ENCODE assay signal across 8 cellular contexts in the genomic region with DNA sequence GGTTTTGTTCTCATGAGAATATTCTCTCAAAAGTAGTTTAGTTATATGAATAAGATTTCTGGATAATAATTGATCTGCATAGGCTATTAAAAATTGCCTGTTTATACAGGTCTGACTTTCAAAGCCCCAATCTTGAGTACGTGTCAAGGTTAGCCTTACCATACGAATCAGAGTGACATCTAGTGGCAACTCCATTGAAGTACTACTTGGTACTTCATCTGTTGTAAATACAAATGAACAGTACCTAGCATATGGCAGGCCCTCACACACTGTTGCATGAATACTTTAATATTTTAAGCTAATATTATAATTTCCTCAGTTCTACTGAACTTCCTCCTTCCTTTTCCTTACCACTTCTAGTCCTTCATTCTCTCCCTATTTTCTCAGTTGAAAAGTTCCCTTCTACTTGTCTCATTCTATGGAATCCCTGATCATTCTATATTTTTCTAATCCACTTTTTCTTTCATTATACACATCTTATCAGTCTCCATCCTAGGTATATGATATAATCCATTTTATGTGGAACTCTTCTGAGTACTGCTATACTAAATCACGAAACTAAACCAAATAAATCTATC.
DNase-seq lines count a peak whose midpoint lies in the region; ATAC-seq, FAIRE-seq and TF ChIP-seq lines count a peak whose summit lies in the region.

No MANE protein-coding gene starts in this region.

- H3K23ac ChIP-seq in H1 (ENCODE audit: insufficient read length) = no peak overlapping the region

- no peak overlapping the region for H2AFZ ChIP-seq in H1 (ENCODE audit: low read length)

- POLR2A ChIA-PET in RWPE1 (lab: Yijun Ruan, JAX; ENCODE audit: low non-redundant PET) = no interaction called here
- POLR2A ChIA-PET in H1 (lab: Charles Lee; ENCODE audit: partially characterized antibody) = no interaction called here

- no peak overlapping the region for H2BK12ac ChIP-seq in H1 (ENCODE audit: low read depth, low read length)

- H3K9me3 ChIP-seq in H1 (ENCODE audit: insufficient read depth in 2 of 2, low read depth in 1 of 2, low read length in 1 of 2) = no peaks in the 10 kb centered on the region

- no peaks in the 10 kb centered on the region for H3K27me3 ChIP-seq in H1 (replicated peaks in 1 of 4; ENCODE audit: control insufficient read depth in 3 of 4, extremely low read depth in 1 of 4, insufficient read depth in 3 of 4, low read length in 3 of 4)

- H3K4me1 ChIP-seq in H1 (replicated peaks in 1 of 4; ENCODE audit: control insufficient read depth in 3 of 4, insufficient read depth in 4 of 4, low read length in 3 of 4) = peaks cover 0 to 8% (median 2%) of the 10 kb centered on the region in 4 experiments; a peak in 3 of 7 replicates

- H3K27ac ChIP-seq in RWPE1 (no peak overlapping the region), H1 (ENCODE audit: low read depth, low read length) (no peak overlapping the region)

- H2BK20ac ChIP-seq in H1 (ENCODE audit: low read length) = no peak overlapping the region

- H4K5ac ChIP-seq in H1 (ENCODE audit: insufficient read length, low read depth, low read length) = no peak overlapping the region

- intact Hi-C loops in lower leg skin (cut with DNase I; ENCODE audit: low total_unique reads) = no loop called here

- no peak overlapping the region for H2BK5ac ChIP-seq in H1 (ENCODE audit: low read depth, low read length)

- TF ChIP-seq CTCF in RWPE1 (conservative IDR thresholded peaks at IDR 0.05; ENCODE audit: low read depth) = peak; percentile 80
- TF ChIP-seq CTCF in H1 (IDR thresholded peaks at IDR 0.05; ENCODE audit: control extremely low read depth in 1 of 3, insufficient read depth in 1 of 3, low read depth in 1 of 3, low read length in 3 of 3) = peak in 2 of 3 experiments; percentile 62 to 75; a peak in 3 of 4 replicates
- TF ChIP-seq CTCF in lower leg skin (IDR thresholded peaks at IDR 0.05) = no peak

- H3K79me1 ChIP-seq in H1 (ENCODE audit: low read depth, low read length) = peaks cover 2% of the 10 kb centered on the region; the same call in 1 of the 2 replicates

- H3K79me2 ChIP-seq in H1 (ENCODE audit: control insufficient read depth in 1 of 2, insufficient read depth in 2 of 2, low read length in 2 of 2) = no peaks in the 10 kb centered on the region; a peak in 1 of 4 replicates

- no peaks in the 10 kb centered on the region; the same call in 1 of the 2 replicates for H3K23me2 ChIP-seq in H1 (ENCODE audit: low read depth, low read length)

- no peak overlapping the region for H3K18ac ChIP-seq in H1 (ENCODE audit: extremely low read depth, low read length)

- H3K14ac ChIP-seq in H1 (ENCODE audit: insufficient read length) = no peak overlapping the region

- CTCF ChIA-PET in RWPE1 (lab: Yijun Ruan, JAX) = interaction anchor here (0.6 to 1.5 kb wide), 7 partner anchors 12 to 551 kb away, joined by 3 to 9 read pairs (median 4); no protein-coding TSS in a partner anchor
- CTCF ChIA-PET in H1 (lab: Charles Lee; ENCODE audit: partially characterized antibody) = interaction anchor here (0.6 to 3.3 kb wide), 24 partner anchors 9 to 541 kb away, joined by 3 to 20 read pairs (median 4); no protein-coding TSS in a partner anchor

- no peak overlapping the region for H3K56ac ChIP-seq in H1 (replicated peaks; ENCODE audit: insufficient read length, low read depth, low read length)

- no peaks in the 10 kb centered on the region for H4K20me1 ChIP-seq in H1 (replicated peaks in 1 of 2; ENCODE audit: control insufficient read depth in 1 of 2, insufficient read depth in 2 of 2, low read length in 2 of 2)

- peak; percentile 92 for DNase-seq in Ammon's horn (ENCODE audit: low spot score)
- peak; percentile 76 for DNase-seq in MV-4-11 (lab: John Stamatoyannopoulos, UW)
- peak; percentile 73 for DNase-seq in RWPE1 (ENCODE audit: low spot score)
- no peak for DNase-seq in H1 (ENCODE audit: low read depth in 1 of 2, low spot score in 2 of 2)
- peak; percentile 86 for DNase-seq in midbrain (lab: John Stamatoyannopoulos, UW)
- no peak for DNase-seq in lower leg skin (ENCODE audit: low spot score in 2 of 2)

- H3K4me2 ChIP-seq in H1 (ENCODE audit: insufficient read depth in 1 of 2, low read depth in 2 of 2, low read length in 2 of 2) = no peak overlapping the region

- TF ChIP-seq EP300 in H1 (IDR thresholded peaks at IDR 0.05; ENCODE audit: borderline replicate concordance in 1 of 2, low read depth in 2 of 2, low read length in 2 of 2) = no peak

- H3K4me3 ChIP-seq in H1 (ENCODE audit: extremely low read depth in 1 of 4, insufficient read depth in 2 of 4, low read depth in 3 of 4, low read length in 4 of 4) (no peak overlapping the region), lower leg skin (ENCODE audit: low read depth, poor library complexity, severe bottlenecking) (no peak overlapping the region)

- H3K36me3 ChIP-seq in H1 (ENCODE audit: control insufficient read depth in 2 of 4, insufficient read depth in 4 of 4, low read length in 3 of 4) = peaks cover 0 to under 1% (median 0%) of the 10 kb centered on the region in 4 experiments; a peak in 1 of 8 replicates

- peak; percentile 82 for FAIRE-seq in H1 (lab: Jason Lieb, UNC)

- H2BK120ac ChIP-seq in H1 (replicated peaks; ENCODE audit: low read depth, low read length) = no peak overlapping the region

- TF ChIP-seq RAD21 in H1 (IDR thresholded peaks at IDR 0.05 in 1 of 2, conservative IDR thresholded peaks at IDR 0.05 in 1 of 2; ENCODE audit: low read depth in 2 of 2, low read length in 2 of 2) = peak; percentile 83 to 88

- H2BK15ac ChIP-seq in H1 (ENCODE audit: low read length) = no peak overlapping the region

- H4K91ac ChIP-seq in H1 (replicated peaks; ENCODE audit: insufficient read length, low read length) = no peak overlapping the region

- H2AK5ac ChIP-seq in H1 (ENCODE audit: low read depth, low read length) = no peak overlapping the region

- no peak overlapping the region for H4K8ac ChIP-seq in H1 (ENCODE audit: extremely low read depth, insufficient read depth, low read length)

- no peak overlapping the region for H3K9ac ChIP-seq in H1 (replicated peaks in 1 of 4; ENCODE audit: extremely low read depth in 1 of 4, low read depth in 3 of 4, low read length in 3 of 4)

- no peak overlapping the region for H3K4ac ChIP-seq in H1 (replicated peaks; ENCODE audit: insufficient read length, low read depth, low read length)

- WGBS in H1 (ENCODE audit: extremely low coverage in 1 of 2, insufficient coverage in 1 of 2, insufficient read length in 1 of 2, insufficient replicate concordance in 2 of 2, low coverage in 1 of 2, low lambda C conversion rate in 2 of 2, missing lambda C conversion rate in 1 of 2), 2 experiments = 28% methylated on average over 3 of the region's 3 CpGs; no CpG with 5 or more reads in 1 of the 2 experiments
- 33% methylated on average over 3 of the region's 3 CpGs for WGBS in lower leg skin, 2 donors

- TF ChIP-seq POLR2A in H1 (IDR thresholded peaks at IDR 0.05; ENCODE audit: control extremely low read depth in 1 of 2, low read depth in 2 of 2, low read length in 2 of 2) (no peak), lower leg skin (IDR thresholded peaks at IDR 0.05) (no peak)

- ATAC-seq in GM18498 (IDR thresholded peaks at IDR 0.05; ENCODE audit: unreplicated experiment) (peak; percentile 96), HG02642 (IDR thresholded peaks at IDR 0.05; ENCODE audit: poor library complexity, unreplicated experiment) (peak; percentile 91)

TF ChIP-seq in H1, 55 proteins besides CTCF, POLR2A, EP300 and RAD21:
- no peak for TF ChIP-seq KDM1A (IDR thresholded peaks at IDR 0.05; ENCODE audit: borderline replicate concordance, low read length)
- TF ChIP-seq, protein P1, sequence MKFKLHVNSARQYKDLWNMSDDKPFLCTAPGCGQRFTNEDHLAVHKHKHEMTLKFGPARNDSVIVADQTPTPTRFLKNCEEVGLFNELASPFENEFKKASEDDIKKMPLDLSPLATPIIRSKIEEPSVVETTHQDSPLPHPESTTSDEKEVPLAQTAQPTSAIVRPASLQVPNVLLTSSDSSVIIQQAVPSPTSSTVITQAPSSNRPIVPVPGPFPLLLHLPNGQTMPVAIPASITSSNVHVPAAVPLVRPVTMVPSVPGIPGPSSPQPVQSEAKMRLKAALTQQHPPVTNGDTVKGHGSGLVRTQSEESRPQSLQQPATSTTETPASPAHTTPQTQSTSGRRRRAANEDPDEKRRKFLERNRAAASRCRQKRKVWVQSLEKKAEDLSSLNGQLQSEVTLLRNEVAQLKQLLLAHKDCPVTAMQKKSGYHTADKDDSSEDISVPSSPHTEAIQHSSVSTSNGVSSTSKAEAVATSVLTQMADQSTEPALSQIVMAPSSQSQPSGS (IDR thresholded peaks at IDR 0.05; ENCODE audit: low read length) = no peak
- TF ChIP-seq BCL11A (IDR thresholded peaks at IDR 0.05; ENCODE audit: low read depth in 2 of 2, low read length in 2 of 2) = no peak
TF ChIP-seq in H1: peak in this region for 0.

Comparison
In these comparisons a context has a peak if more than half of its experiments do, and no peak if none do; other contexts are left out.
1. DNase-seq: peak in Ammon's horn (single experiment), MV-4-11 (single experiment), RWPE1 (single experiment) and midbrain (single experiment); none in H1 (0 of 2) and lower leg skin (0 of 2).
2. CTCF ChIP-seq: peak in RWPE1 (single experiment) and H1 (2 of 3); none in lower leg skin (0 of 3).